Comparison of ENCODE assay signal across 40 cellular contexts in genomic region chr17:61627658-61628057, GRCh38. TPM values are rescaled to one million over a fixed set of nuclear protein-coding genes. Genes with fewer than 3 reads are reported as not detected.
"Had no signal": no experiment of that assay in that cellular context is flagged by ENCODE, and none has a peak within 500 bp of the region (broad histone marks: within the 10 kb centered on the region; RNA-seq: fewer than 3 reads in every experiment).

No MANE protein-coding gene starts in this region.

- H3K9ac ChIP-seq: SK-N-SH had no signal

- H3K27ac ChIP-seq: ascending aorta, cardiac muscle cell, Peyer's patch, SJSA1, VCaP had no signal

- H3K36me3 ChIP-seq: ascending aorta, cardiac muscle cell, MG63, Peyer's patch, SJSA1 had no signal

- H3K4me2 ChIP-seq: SK-N-SH had no signal

- H3K27ac Mint-ChIP-seq: activated CD4-positive, alpha-beta memory T cell treated with anti-CD3 and anti-CD28 coated beads, Interleukin-2, amount 10 ng/mL, durations not matched to agents 7 days and 5 days; activated CD8-positive, alpha-beta memory T cell treated with anti-CD3 and anti-CD28 coated beads, Interleukin-2, amount 10 ng/mL, durations not matched to agents 7 days and 5 days; activated naive CD4-positive, alpha-beta T cell treated with anti-CD3 and anti-CD28 coated beads, Interleukin-2, amount 50 U/mL, for 24 hours; activated naive CD8-positive, alpha-beta T cell treated with anti-CD3 and anti-CD28 coated beads, Interleukin-2, amount 10 ng/mL, durations not matched to agents 7 days and 5 days; activated T-cell treated with anti-CD3 and anti-CD28 coated beads, Interleukin-2, amount 50 U/mL, for 72 hours; activated T-helper 17 cell treated with anti-CD3 and anti-CD28 coated beads, Interleukin-2, amount 50 U/mL, for 72 hours; T-helper 1 cell treated with Interleukin-12 subunit alpha and Interleukin-12 subunit beta and Interleukin-4 antibody, amounts not matched to agents 30 μg/mL and 1 μg/mL, for 36 hours; T-helper 2 cell treated with Interferon-gamma antibody and Interleukin-4, amounts not matched to agents 5 μg/mL and 100 μg/mL, for 36 hours had no signal

- H3K4me1 ChIP-seq: ascending aorta, Peyer's patch, SJSA1 had no signal

- ATAC-seq: activated CD8-positive, alpha-beta memory T cell treated with anti-CD3 and anti-CD28 coated beads, Interleukin-2, amount 10 ng/mL, durations not matched to agents 7 days and 5 days; activated T-cell treated with anti-CD3 and anti-CD28 coated beads, Interleukin-2, amount 50 U/mL, for 72 hours; activated T-helper 17 cell treated with anti-CD3 and anti-CD28 coated beads, Interleukin-2, amount 50 U/mL, for 72 hours; PC-3 had no signal

- H3K36me3 Mint-ChIP-seq: activated CD8-positive, alpha-beta memory T cell treated with anti-CD3 and anti-CD28 coated beads, Interleukin-2, amount 10 ng/mL, durations not matched to agents 7 days and 5 days; activated naive CD4-positive, alpha-beta T cell treated with anti-CD3 and anti-CD28 coated beads, Interleukin-2, amount 50 U/mL, for 24 hours; activated naive CD8-positive, alpha-beta T cell treated with anti-CD3 and anti-CD28 coated beads, Interleukin-2, amount 10 ng/mL, durations not matched to agents 7 days and 5 days had no signal

- H3K4me3 Mint-ChIP-seq: activated CD4-positive, alpha-beta memory T cell treated with anti-CD3 and anti-CD28 coated beads, Interleukin-2, amount 10 ng/mL, durations not matched to agents 7 days and 5 days; activated CD8-positive, alpha-beta memory T cell treated with anti-CD3 and anti-CD28 coated beads, Interleukin-2, amount 10 ng/mL, durations not matched to agents 7 days and 5 days; activated naive CD4-positive, alpha-beta T cell treated with anti-CD3 and anti-CD28 coated beads, Interleukin-2, amount 50 U/mL, for 24 hours; activated naive CD8-positive, alpha-beta T cell treated with anti-CD3 and anti-CD28 coated beads, Interleukin-2, amount 10 ng/mL, durations not matched to agents 7 days and 5 days; activated T-cell treated with anti-CD3 and anti-CD28 coated beads, Interleukin-2, amount 50 U/mL, for 72 hours; activated T-helper 17 cell treated with anti-CD3 and anti-CD28 coated beads, Interleukin-2, amount 50 U/mL, for 72 hours; central memory CD8-positive, alpha-beta T cell; T-helper 1 cell treated with Interleukin-12 subunit alpha and Interleukin-12 subunit beta and Interleukin-4 antibody, amounts not matched to agents 30 μg/mL and 1 μg/mL, for 36 hours; T-helper 2 cell treated with Interferon-gamma antibody and Interleukin-4, amounts not matched to agents 5 μg/mL and 100 μg/mL, for 36 hours had no signal

- H3K9me3 Mint-ChIP-seq: activated CD4-positive, alpha-beta memory T cell treated with anti-CD3 and anti-CD28 coated beads, Interleukin-2, amount 10 ng/mL, durations not matched to agents 7 days and 5 days; activated naive CD4-positive, alpha-beta T cell treated with anti-CD3 and anti-CD28 coated beads, Interleukin-2, amount 50 U/mL, for 24 hours; activated naive CD8-positive, alpha-beta T cell treated with anti-CD3 and anti-CD28 coated beads, Interleukin-2, amount 10 ng/mL, durations not matched to agents 7 days and 5 days; activated T-helper 17 cell treated with anti-CD3 and anti-CD28 coated beads, Interleukin-2, amount 50 U/mL, for 72 hours; central memory CD8-positive, alpha-beta T cell; T-helper 1 cell treated with Interleukin-12 subunit alpha and Interleukin-12 subunit beta and Interleukin-4 antibody, amounts not matched to agents 30 μg/mL and 1 μg/mL, for 36 hours; T-helper 2 cell treated with Interferon-gamma antibody and Interleukin-4, amounts not matched to agents 5 μg/mL and 100 μg/mL, for 36 hours had no signal

- H3K4me3 ChIP-seq: ascending aorta, cardiac muscle cell, MG63, Peyer's patch, SJSA1 had no signal

- DNase-seq: activated CD4-positive, alpha-beta memory T cell treated with anti-CD3 and anti-CD28 coated beads, Interleukin-2, amount 10 ng/mL, durations not matched to agents 7 days and 5 days; activated CD4-positive, alpha-beta T cell treated with anti-CD3 and anti-CD28 coated beads for 1 hour; activated CD4-positive, alpha-beta T cell treated with anti-CD3 and anti-CD28 coated beads for 48 hours; activated CD4-positive, CD25-positive, alpha-beta regulatory T cell; activated CD8-positive, alpha-beta memory T cell treated with anti-CD3 and anti-CD28 coated beads for 24 hours; activated CD8-positive, alpha-beta memory T cell treated with anti-CD3 and anti-CD28 coated beads, Interleukin-2, amount 10 ng/mL, durations not matched to agents 7 days and 5 days; activated CD8-positive, alpha-beta memory T cell treated with anti-CD3 and anti-CD28 coated beads, Interleukin-2, amount 50 U/mL, for 48 hours; activated gamma-delta T cell; activated naive CD4-positive, alpha-beta T cell treated with Interleukin-2 at 50 U/mL for 16 hours; activated naive CD8-positive, alpha-beta T cell treated with anti-CD3 and anti-CD28 coated beads, Interleukin-2, amount 10 ng/mL, durations not matched to agents 7 days and 5 days; activated T-cell treated with anti-CD3 and anti-CD28 coated beads, Interleukin-2, amount 50 U/mL, for 72 hours; amygdala; Kasumi-1; MG63; NCI-H1048; NCI-H1105 treated with DMSO at 0.1 percent for 48 hours; NCI-H1436 treated with DMSO at 0.1 percent for 48 hours; NCI-H1694 treated with DMSO at 0.1 percent for 48 hours; NCI-H2029 treated with DMSO at 0.1 percent for 48 hours; NCI-H2107; NCI-H226; NCI-H446 treated with DMSO at 0.1 percent for 48 hours; NCI-H524 treated with DMSO at 0.1 percent for 48 hours; NK-92 treated with Interleukin-12 subunit alpha and Interleukin-12 subunit beta, amount 100 ng/mL, for 24 hours; PC-3; Peyer's patch; RPMI8226; SHP77 treated with DMSO at 0.1 percent for 48 hours; SK-N-SH had no signal

- FAIRE-seq: TTC549 had no signal

- H3K4me1 Mint-ChIP-seq: activated CD4-positive, alpha-beta memory T cell treated with anti-CD3 and anti-CD28 coated beads, Interleukin-2, amount 10 ng/mL, durations not matched to agents 7 days and 5 days; activated CD8-positive, alpha-beta memory T cell treated with anti-CD3 and anti-CD28 coated beads, Interleukin-2, amount 10 ng/mL, durations not matched to agents 7 days and 5 days; activated naive CD4-positive, alpha-beta T cell treated with anti-CD3 and anti-CD28 coated beads, Interleukin-2, amount 50 U/mL, for 24 hours; activated naive CD8-positive, alpha-beta T cell treated with anti-CD3 and anti-CD28 coated beads, Interleukin-2, amount 10 ng/mL, durations not matched to agents 7 days and 5 days; activated T-helper 17 cell treated with anti-CD3 and anti-CD28 coated beads, Interleukin-2, amount 50 U/mL, for 72 hours; central memory CD8-positive, alpha-beta T cell had no signal

- H3K27me3 ChIP-seq: ascending aorta, cardiac muscle cell, MG63, Peyer's patch, SJSA1 had no signal

- H3K9me3 ChIP-seq: ascending aorta, Peyer's patch, SJSA1 had no signal

RNA-seq across cellular contexts. Expression of gene NACA2, which starts 36.6 kb away (rescaled TPM):
- total RNA-seq: activated CD4-positive, alpha-beta memory T cell treated with anti-CD3 and anti-CD28 coated beads, Interleukin-2, amount 10 ng/mL, durations not matched to agents 7 days and 5 days; activated CD8-positive, alpha-beta memory T cell treated with anti-CD3 and anti-CD28 coated beads, Interleukin-2, amount 10 ng/mL, durations not matched to agents 7 days and 5 days; activated naive CD8-positive, alpha-beta T cell treated with anti-CD3 and anti-CD28 coated beads, Interleukin-2, amount 10 ng/mL, durations not matched to agents 7 days and 5 days; activated T-cell treated with anti-CD3 and anti-CD28 coated beads, Interleukin-2, amount 50 U/mL, for 72 hours; activated T-helper 17 cell treated with anti-CD3 and anti-CD28 coated beads, Interleukin-2, amount 50 U/mL, for 72 hours; ascending aorta; cardiac muscle cell; chondrocyte; PC-3; Peyer's patch; SJSA1 had no signal
- polyA plus RNA-seq: cardiac muscle cell, SK-N-SH had no signal
